Comparison of ENCODE assay signal across 13 cellular contexts in the genomic region with DNA sequence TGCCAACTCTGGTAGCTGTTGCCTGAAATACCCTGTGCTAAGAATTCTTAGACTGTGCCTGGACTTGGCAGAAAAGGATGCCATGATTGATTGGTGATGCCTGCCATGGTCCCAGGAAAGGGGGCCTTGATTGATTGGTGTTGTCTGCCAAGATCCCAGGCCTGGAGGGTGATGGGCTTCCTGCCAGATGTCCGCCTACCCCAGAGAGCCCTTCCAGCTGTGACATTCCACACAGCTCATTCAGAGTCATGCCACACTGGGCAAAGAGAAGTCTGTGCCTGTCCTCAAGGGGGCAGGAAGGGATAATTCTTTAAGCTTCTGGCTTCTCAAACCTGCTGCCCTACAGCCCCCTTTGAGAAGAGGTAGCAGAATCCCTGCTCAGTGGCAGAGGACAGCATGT. TPM values are rescaled to one million over a fixed set of nuclear protein-coding genes. Genes with fewer than 3 reads are reported as not detected.
A peak's percentile ranks its signal among the peaks of the same experiment; 100 is the strongest.
DNase-seq lines count a peak whose midpoint lies in the region; ATAC-seq and TF ChIP-seq lines count a peak whose summit lies in the region.
"Had no signal": no experiment of that assay in that cellular context is flagged by ENCODE, and none has a peak within 500 bp of the region (broad histone marks: within the 10 kb centered on the region; RNA-seq: fewer than 3 reads in every experiment).

No MANE protein-coding gene starts in this region.

- TF ChIP-seq CTCF in MCF 10A (IDR thresholded peaks at IDR 0.05; ENCODE audit: unreplicated experiment) (peak; percentile 11), breast epithelium (IDR thresholded peaks at IDR 0.05) (no peak), epithelial cell of proximal tubule (conservative IDR thresholded peaks at IDR 0.05; ENCODE audit: low read depth, low read length) (peak; percentile 28)

- POLR2A ChIA-PET in MCF 10A (lab: Yijun Ruan, JAX), result interaction anchor here (0.7 kb wide), 1 partner anchor 13 kb away, joined by 3 read pairs; no protein-coding TSS in a partner anchor

- H3K4me3 Mint-ChIP-seq in MCF 10A (ENCODE audit: unreplicated experiment), result no peak overlapping the region
- H3K4me3 Mint-ChIP-seq: immature natural killer cell, naive B cell had no signal

- no peak for ATAC-seq in HG03457 (IDR thresholded peaks at IDR 0.05; ENCODE audit: unreplicated experiment)
- ATAC-seq in HG03469 (IDR thresholded peaks at IDR 0.05; ENCODE audit: unreplicated experiment), result no peak

- no peaks in the 10 kb centered on the region for H3K9me3 Mint-ChIP-seq in MCF 10A (ENCODE audit: unreplicated experiment)
- H3K9me3 Mint-ChIP-seq: immature natural killer cell had no signal

- intact Hi-C loops in MCF 10A (cut with micrococcal nuclease), result no loop called here
- intact Hi-C loops in breast epithelium (cut with DNase I; ENCODE audit: low total_unique reads), result no loop called here

- no peak overlapping the region for H3K27ac ChIP-seq in breast epithelium

- CTCF ChIA-PET in MCF 10A (lab: Yijun Ruan, JAX), result interaction anchor here (0.7 to 1.8 kb wide), 10 partner anchors 8 to 508 kb away, joined by 3 to 12 read pairs (median 4); no protein-coding TSS in a partner anchor

- no peaks in the 10 kb centered on the region for H3K9me3 ChIP-seq in breast epithelium

- H3K27me3 ChIP-seq in breast epithelium, result peaks cover 0 to 3% of the 10 kb centered on the region in 2 donors

- H3K36me3 ChIP-seq in breast epithelium, result no peaks in the 10 kb centered on the region

- H3K27me3 Mint-ChIP-seq in MCF 10A (ENCODE audit: insufficient read depth, unreplicated experiment), result peaks cover 55% of the 10 kb centered on the region

- H3K27ac Mint-ChIP-seq in MCF 10A (ENCODE audit: low read depth, unreplicated experiment), result no peak overlapping the region
- H3K27ac Mint-ChIP-seq: immature natural killer cell, naive B cell had no signal

- no peaks in the 10 kb centered on the region for H3K4me1 ChIP-seq in breast epithelium

- no peak overlapping the region for H3K4me3 ChIP-seq in breast epithelium
- H3K4me3 ChIP-seq in epithelial cell of proximal tubule (ENCODE audit: low read depth, low read length), result no peak overlapping the region

- DNase-seq in MCF 10A (ENCODE audit: unreplicated experiment) (peak; percentile 42), breast epithelium (ENCODE audit: low spot score in 2 of 2) (no peak), NCI-H69 (lab: John Stamatoyannopoulos, UW) (peak; percentile 67), epithelial cell of proximal tubule (ENCODE audit: low read depth) (no peak), HUDEP-2 (lab: John Stamatoyannopoulos, UW; ENCODE audit: unreplicated experiment in 76 of 76) (no peak), activated gamma-delta T cell (lab: John Stamatoyannopoulos, UW) (no peak)
- DNase-seq: aorta; immature natural killer cell; naive B cell; stimulated activated CD4-positive, alpha-beta T cell treated with anti-CD3 and anti-CD28 coated beads, Interleukin-12 subunit alpha, Interleukin-12 subunit beta, amount 100 ng/mL, for 4 hours; T-helper 2 cell had no signal

- no peaks in the 10 kb centered on the region for H3K36me3 Mint-ChIP-seq in MCF 10A (ENCODE audit: insufficient read depth, unreplicated experiment)
- H3K36me3 Mint-ChIP-seq: immature natural killer cell, naive B cell had no signal

- TF ChIP-seq POLR2A in breast epithelium (IDR thresholded peaks at IDR 0.05), result no peak

- no TSS peak for BruUV-seq in MCF 10A (replicated peaks; lab: Mats Ljungman, UMichigan)

- no peaks in the 10 kb centered on the region for H3K4me1 Mint-ChIP-seq in MCF 10A (ENCODE audit: insufficient read depth, unreplicated experiment)
- H3K4me1 Mint-ChIP-seq: immature natural killer cell, naive B cell had no signal

RNA-seq across cellular contexts. Expression of a gene that starts 24.6 kb away (rescaled TPM):
- total RNA-seq in MCF 10A (2022), result not detected in 2 replicates
- 1 to 10 TPM in 1 of 3 donors, under 1 TPM in 2; 0.66 to 1.8 (median 0.96) TPM for total RNA-seq in breast epithelium
- 0.07 TPM in 1 of 2 replicates, not detected in the other for total RNA-seq in epithelial cell of proximal tubule

RNA-seq across cellular contexts. Expression of a gene that starts 40.1 kb away (rescaled TPM):
- 0.93 and 1.4 TPM in 2 replicates for total RNA-seq in MCF 10A (2022)
- 1 to 10 TPM; 5.0 to 7.3 (median 5.6) TPM for total RNA-seq in breast epithelium
- total RNA-seq in epithelial cell of proximal tubule, result 0.22 TPM in 1 of 2 replicates, not detected in the other

Comparison
In these comparisons a context has a peak if more than half of its experiments do, and no peak if none do; other contexts are left out.
1. DNase-seq: peak in MCF 10A (single experiment) and NCI-H69 (single experiment); none in breast epithelium (0 of 2), epithelial cell of proximal tubule (single experiment), HUDEP-2 (0 of 76) and activated gamma-delta T cell (single experiment).
2. CTCF ChIP-seq: peak in MCF 10A (single experiment) and epithelial cell of proximal tubule (single experiment); none in breast epithelium (0 of 3).